1 cellular context compared by ENCODE assay signal in the genomic region with DNA sequence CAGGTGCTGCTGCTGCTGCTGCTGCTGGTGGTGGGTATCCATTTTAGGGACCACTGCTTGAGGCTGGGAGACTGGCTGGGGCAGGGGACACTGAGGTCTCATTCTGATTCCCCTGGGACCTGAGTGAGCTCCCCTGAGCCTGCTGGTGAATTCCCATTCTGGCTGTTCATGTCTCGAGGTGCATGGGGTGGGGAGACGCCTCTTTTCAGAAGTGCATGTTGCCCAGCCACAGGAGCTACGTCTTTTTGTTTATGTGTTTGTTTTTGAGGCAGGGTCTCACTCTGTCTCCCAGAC.
TF ChIP-seq lines count a peak whose summit lies in the region.

No MANE protein-coding gene starts in this region.

TF ChIP-seq in SK-N-SH, 30 proteins besides CTCF, POLR2A, EP300 and RAD21 (continued from another document):
- TF ChIP-seq TAF1 (IDR thresholded peaks at IDR 0.05; ENCODE audit: borderline replicate concordance, low read depth, low read length) (no peak), GATA2 (CRISPR knock-in tag; IDR thresholded peaks at IDR 0.05) (no peak), MXI1 (IDR thresholded peaks at IDR 0.05; ENCODE audit: low read depth, low read length) (no peak), CHD2 (IDR thresholded peaks at IDR 0.05; ENCODE audit: low read length, partially characterized antibody) (no peak), TCF12 (IDR thresholded peaks at IDR 0.05) (no peak), FOSL2 (IDR thresholded peaks at IDR 0.05; ENCODE audit: borderline replicate concordance, low read depth) (no peak), IRF3 (IDR thresholded peaks at IDR 0.05; ENCODE audit: low read depth, low read length) (no peak), YY1 (IDR thresholded peaks at IDR 0.05; ENCODE audit: low read depth) (no peak)
